1 cellular context compared by ENCODE assay signal in the genomic region with DNA sequence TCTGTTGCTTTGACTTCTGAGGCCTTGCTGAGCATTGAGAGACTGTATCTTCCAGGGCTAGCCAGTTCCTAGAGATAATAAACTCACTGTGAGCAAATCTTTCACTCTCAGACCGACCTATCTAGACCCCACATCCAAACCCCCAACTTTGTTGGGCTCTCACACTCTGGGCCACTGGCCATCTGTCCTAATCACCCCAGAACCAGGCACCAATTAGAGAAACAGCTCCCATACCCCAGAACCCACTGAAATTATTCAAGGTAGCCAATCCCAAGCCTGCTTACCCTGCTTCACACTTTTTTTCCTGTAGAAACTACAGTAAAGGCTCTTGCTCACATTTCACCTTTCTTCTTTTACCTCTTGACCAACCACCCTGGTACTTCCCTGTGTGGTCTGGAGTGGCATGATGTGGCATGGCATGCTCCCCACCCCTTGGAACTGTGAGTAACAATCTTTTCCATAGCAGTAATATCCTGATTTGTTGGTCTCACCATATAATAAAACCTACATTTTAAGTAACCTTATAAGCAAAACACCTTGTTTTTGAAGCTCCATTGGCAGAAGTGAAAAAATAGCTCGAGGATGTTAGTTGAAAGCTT.
A peak's percentile ranks its signal among the peaks of the same experiment; 100 is the strongest.
TF ChIP-seq lines count a peak whose summit lies in the region.

No MANE protein-coding gene starts in this region.

TF ChIP-seq in K562, 482 proteins besides CTCF, POLR2A, EP300 and RAD21 (continued from another document and continues in another):
- no peak for TF ChIP-seq ZNF318 (IDR thresholded peaks at IDR 0.05; ENCODE audit: borderline replicate concordance in 1 of 2, low read depth in 1 of 2)
- TF ChIP-seq, protein P1, sequence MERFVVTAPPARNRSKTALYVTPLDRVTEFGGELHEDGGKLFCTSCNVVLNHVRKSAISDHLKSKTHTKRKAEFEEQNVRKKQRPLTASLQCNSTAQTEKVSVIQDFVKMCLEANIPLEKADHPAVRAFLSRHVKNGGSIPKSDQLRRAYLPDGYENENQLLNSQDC (CRISPR knock-in tag; IDR thresholded peaks at IDR 0.05), result 0 out of 2 replicates have a peak, but pooled peaks have one; percentile 6
- no peak for TF ChIP-seq HDGF (IDR thresholded peaks at IDR 0.05)
- TF ChIP-seq, protein P2, sequence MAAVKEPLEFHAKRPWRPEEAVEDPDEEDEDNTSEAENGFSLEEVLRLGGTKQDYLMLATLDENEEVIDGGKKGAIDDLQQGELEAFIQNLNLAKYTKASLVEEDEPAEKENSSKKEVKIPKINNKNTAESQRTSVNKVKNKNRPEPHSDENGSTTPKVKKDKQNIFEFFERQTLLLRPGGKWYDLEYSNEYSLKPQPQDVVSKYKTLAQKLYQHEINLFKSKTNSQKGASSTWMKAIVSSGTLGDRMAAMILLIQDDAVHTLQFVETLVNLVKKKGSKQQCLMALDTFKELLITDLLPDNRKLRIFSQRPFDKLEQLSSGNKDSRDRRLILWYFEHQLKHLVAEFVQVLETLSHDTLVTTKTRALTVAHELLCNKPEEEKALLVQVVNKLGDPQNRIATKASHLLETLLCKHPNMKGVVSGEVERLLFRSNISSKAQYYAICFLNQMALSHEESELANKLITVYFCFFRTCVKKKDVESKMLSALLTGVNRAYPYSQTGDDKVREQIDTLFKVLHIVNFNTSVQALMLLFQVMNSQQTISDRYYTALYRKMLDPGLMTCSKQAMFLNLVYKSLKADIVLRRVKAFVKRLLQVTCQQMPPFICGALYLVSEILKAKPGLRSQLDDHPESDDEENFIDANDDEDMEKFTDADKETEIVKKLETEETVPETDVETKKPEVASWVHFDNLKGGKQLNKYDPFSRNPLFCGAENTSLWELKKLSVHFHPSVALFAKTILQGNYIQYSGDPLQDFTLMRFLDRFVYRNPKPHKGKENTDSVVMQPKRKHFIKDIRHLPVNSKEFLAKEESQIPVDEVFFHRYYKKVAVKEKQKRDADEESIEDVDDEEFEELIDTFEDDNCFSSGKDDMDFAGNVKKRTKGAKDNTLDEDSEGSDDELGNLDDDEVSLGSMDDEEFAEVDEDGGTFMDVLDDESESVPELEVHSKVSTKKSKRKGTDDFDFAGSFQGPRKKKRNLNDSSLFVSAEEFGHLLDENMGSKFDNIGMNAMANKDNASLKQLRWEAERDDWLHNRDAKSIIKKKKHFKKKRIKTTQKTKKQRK (IDR thresholded peaks at IDR 0.05; ENCODE audit: borderline replicate concordance, low read depth, low read length), result no peak
- TF ChIP-seq SMARCA5 (IDR thresholded peaks at IDR 0.05), result no peak
- no peak for TF ChIP-seq PRPF4 (IDR thresholded peaks at IDR 0.05; ENCODE audit: insufficient read depth, low read depth, low read length, poor library complexity, severe bottlenecking)
- no peak for TF ChIP-seq CBX2 (IDR thresholded peaks at IDR 0.05; ENCODE audit: insufficient read depth, low read length, poor library complexity, severe bottlenecking)
- peak; percentile 58; the same call in 1 of the 2 replicates for TF ChIP-seq MTA3 (IDR thresholded peaks at IDR 0.05; ENCODE audit: borderline replicate concordance)
- no peak for TF ChIP-seq RB1 (IDR thresholded peaks at IDR 0.05; ENCODE audit: low read depth)
- no peak for TF ChIP-seq YBX1 (IDR thresholded peaks at IDR 0.05)
- TF ChIP-seq CSDE1 (IDR thresholded peaks at IDR 0.05), result no peak
- peak; percentile 41; the same call in 1 of the 2 replicates for TF ChIP-seq DMBX1 (CRISPR knock-in tag; IDR thresholded peaks at IDR 0.05; ENCODE audit: borderline replicate concordance)
- no peak for TF ChIP-seq MEF2A (IDR thresholded peaks at IDR 0.05; ENCODE audit: control insufficient read depth, low read depth, low read length)
- peak; percentile 43; the same call in 1 of the 2 replicates for TF ChIP-seq GATAD2B (IDR thresholded peaks at IDR 0.05; ENCODE audit: borderline replicate concordance)
- TF ChIP-seq RBM39 (optimal IDR thresholded peaks at IDR 0.05; ENCODE audit: low read depth, low read length), result no peak
- TF ChIP-seq NRF1 (conservative IDR thresholded peaks at IDR 0.05 in 1 of 2, IDR thresholded peaks at IDR 0.05 in 1 of 2), result no peak
- TF ChIP-seq SUPT5H (IDR thresholded peaks at IDR 0.05), result 0 out of 2 replicates have a peak, but pooled peaks have one; percentile 29
- TF ChIP-seq MAZ (CRISPR knock-in tag; conservative IDR thresholded peaks at IDR 0.05 in 1 of 2, IDR thresholded peaks at IDR 0.05 in 1 of 2), result no peak
- no peak for TF ChIP-seq XRCC3 (IDR thresholded peaks at IDR 0.05)
- TF ChIP-seq ZFP1 (CRISPR knock-in tag; IDR thresholded peaks at IDR 0.05), result no peak
- peak; percentile 34; the same call in 1 of the 2 replicates for TF ChIP-seq CXXC5 (CRISPR knock-in tag; IDR thresholded peaks at IDR 0.05)
- TF ChIP-seq ZNF174 (CRISPR knock-in tag; IDR thresholded peaks at IDR 0.05), result no peak
- TF ChIP-seq CBX3 (IDR thresholded peaks at IDR 0.05; ENCODE audit: borderline replicate concordance in 1 of 2, low read length in 2 of 2), result 0 out of 3 replicates have a peak, but pooled peaks of 1 of the 2 experiments have one; percentile 31
- TF ChIP-seq NCOA1 (IDR thresholded peaks at IDR 0.05; ENCODE audit: low read depth), result no peak
- TF ChIP-seq ELK1 (CRISPR knock-in tag; IDR thresholded peaks at IDR 0.05), result no peak
- no peak for TF ChIP-seq DDX20 (tag; IDR thresholded peaks at IDR 0.05; ENCODE audit: low read depth)
- TF ChIP-seq MYC (IDR thresholded peaks at IDR 0.05; ENCODE audit: low read depth, low read length), result no peak
- no peak for TF ChIP-seq MYC (CRISPR knock-in tag; IDR thresholded peaks at IDR 0.05; ENCODE audit: borderline replicate concordance, low read depth)
- TF ChIP-seq RNF219 (CRISPR knock-in tag; IDR thresholded peaks at IDR 0.05), result no peak
- no peak for TF ChIP-seq PCBP2 (IDR thresholded peaks at IDR 0.05; ENCODE audit: low read depth, low read length, poor library complexity, severe bottlenecking)
- TF ChIP-seq ZC3H8 (IDR thresholded peaks at IDR 0.05), result no peak
- TF ChIP-seq ZNF133 (CRISPR knock-in tag; IDR thresholded peaks at IDR 0.05), result no peak
- no peak for TF ChIP-seq HMG20B (CRISPR knock-in tag; IDR thresholded peaks at IDR 0.05)
- no peak for TF ChIP-seq RBM22 (IDR thresholded peaks at IDR 0.05; ENCODE audit: low read depth, low read length, poor library complexity, severe bottlenecking)
- no peak for TF ChIP-seq ZNF3 (CRISPR knock-in tag; IDR thresholded peaks at IDR 0.05)
- TF ChIP-seq ZNF398 (CRISPR knock-in tag; IDR thresholded peaks at IDR 0.05), result no peak
- TF ChIP-seq EWSR1 (IDR thresholded peaks at IDR 0.05; ENCODE audit: borderline replicate concordance, low read depth, partially characterized antibody), result no peak
- no peak for TF ChIP-seq ZNF583 (CRISPR knock-in tag; IDR thresholded peaks at IDR 0.05)
- TF ChIP-seq SPI1 (IDR thresholded peaks at IDR 0.05; ENCODE audit: borderline replicate concordance, low read depth, low read length), result no peak
- TF ChIP-seq CBFA2T3 (IDR thresholded peaks at IDR 0.05), result peak; percentile 96
- TF ChIP-seq PURB (CRISPR knock-in tag; IDR thresholded peaks at IDR 0.05; ENCODE audit: low read depth), result no peak
- peak; percentile 20 for TF ChIP-seq TAF1 (IDR thresholded peaks at IDR 0.05; ENCODE audit: control insufficient read depth, extremely low read depth, insufficient read depth, low read length, severe bottlenecking)
- TF ChIP-seq ZBTB12 (CRISPR knock-in tag; IDR thresholded peaks at IDR 0.05), result no peak
- peak in 1 of 2 experiments; percentile 46; a peak in 1 of 4 replicates for TF ChIP-seq HDAC1 (IDR thresholded peaks at IDR 0.05)
